In the genomic region with DNA sequence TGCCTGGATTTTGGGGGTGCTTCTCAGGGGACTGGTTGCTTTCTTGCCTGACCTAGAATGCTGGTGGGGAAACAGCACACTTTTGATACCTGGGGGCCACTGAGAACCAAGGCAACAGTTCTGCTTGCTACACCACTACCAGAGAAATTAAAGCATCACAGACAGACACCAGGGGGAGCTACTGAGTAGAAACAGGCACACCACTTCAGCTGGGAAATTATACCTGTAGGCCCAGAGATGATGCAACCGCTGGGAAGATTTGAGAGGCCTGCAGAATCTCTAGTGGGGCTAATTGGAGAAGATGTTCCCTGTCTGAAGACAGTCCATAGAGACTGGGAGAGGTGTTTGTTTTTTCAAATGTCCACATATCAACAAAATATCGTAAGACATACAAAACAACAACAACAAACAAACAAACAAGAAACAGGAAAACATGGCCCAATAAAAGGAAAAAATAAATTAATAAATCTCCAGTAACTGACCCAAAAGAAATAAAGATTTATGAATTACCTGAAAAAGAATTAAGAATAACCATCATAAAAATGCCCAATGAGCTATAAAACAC, we compare ENCODE assay signal across 8 cellular contexts.
DNase-seq lines count a peak whose midpoint lies in the region; ATAC-seq and TF ChIP-seq lines count a peak whose summit lies in the region.

No MANE protein-coding gene starts in this region.

- intact Hi-C loops in vagina (cut with DNase I) = no loop called here

- peak overlapping the region; percentile 19; the same call in 1 of the 2 replicates for H2AFZ ChIP-seq in MM.1S (ENCODE audit: low read length)

- no peak overlapping the region for H3K9ac ChIP-seq in MM.1S (ENCODE audit: low read length)

- H3K79me2 ChIP-seq in MM.1S (ENCODE audit: low read length) = no peaks in the 10 kb centered on the region

- WGBS in lung, 2 donors = 49 to 69% methylated on average over 2 of the region's 2 CpGs
- 63 to 93% methylated on average over 1 to 2 of the region's 2 CpGs for WGBS in tibial nerve, 2 donors

- no peak for TF ChIP-seq EP300 in tibial nerve (IDR thresholded peaks at IDR 0.05)

- TF ChIP-seq POLR2A in tibial nerve (IDR thresholded peaks at IDR 0.05) (no peak), vagina (IDR thresholded peaks at IDR 0.05) (no peak)

- no peak overlapping the region for H3K4me3 ChIP-seq in MM.1S (ENCODE audit: low read length)
- H3K4me3 ChIP-seq in lung = no peak overlapping the region
- no peak overlapping the region for H3K4me3 ChIP-seq in tibial nerve
- no peak overlapping the region for H3K4me3 ChIP-seq in vagina

- DNase-seq in Caki2 (ENCODE audit: low read depth) (peak; percentile 46), MM.1S (peak; percentile 72), SHP77 (lab: John Stamatoyannopoulos, UW) (peak; percentile 78 to 80), dermis blood vessel endothelial cell (peak; percentile 82), lung (ENCODE audit: low spot score) (peak; percentile 72), tibial nerve (ENCODE audit: low spot score in 2 of 2) (peak in 1 of 2 donors; percentile 57), vagina (ENCODE audit: extremely low spot score in 2 of 2) (no peak)

- H3K4me1 ChIP-seq in MM.1S (ENCODE audit: low read length) = no peaks in the 10 kb centered on the region
- peaks cover 0 to 2% of the 10 kb centered on the region in 2 donors for H3K4me1 ChIP-seq in lung (ENCODE audit: control insufficient read depth in 2 of 2, insufficient read depth in 2 of 2, low read length in 2 of 2)
- no peaks in the 10 kb centered on the region for H3K4me1 ChIP-seq in tibial nerve
- no peaks in the 10 kb centered on the region for H3K4me1 ChIP-seq in vagina

- TF ChIP-seq CTCF in MM.1S (IDR thresholded peaks at IDR 0.05; ENCODE audit: low read length) (peak; percentile 80), lung (IDR thresholded peaks at IDR 0.05; ENCODE audit: control extremely low read depth, extremely low read depth) (peak; percentile 43), tibial nerve (IDR thresholded peaks at IDR 0.05) (peak in 3 of 5 experiments; percentile 8 to 34 (median 13)), vagina (IDR thresholded peaks at IDR 0.05) (peak in 1 of 3 experiments; percentile 43)

- H3F3A ChIP-seq in MM.1S (ENCODE audit: insufficient read depth, low read length) = no peaks in the 10 kb centered on the region

- H3K27me3 ChIP-seq in MM.1S (replicated peaks; ENCODE audit: insufficient read depth, low read length) (no peaks in the 10 kb centered on the region), lung (ENCODE audit: control insufficient read depth, insufficient read depth) (no peaks in the 10 kb centered on the region), tibial nerve (no peaks in the 10 kb centered on the region), vagina (no peaks in the 10 kb centered on the region)

- H3K27ac ChIP-seq in MM.1S (ENCODE audit: low read length) = no peak overlapping the region
- H3K27ac ChIP-seq in lung (ENCODE audit: low read depth in 1 of 2, low read length in 1 of 2) = no peak overlapping the region
- no peak overlapping the region for H3K27ac ChIP-seq in tibial nerve
- no peak overlapping the region for H3K27ac ChIP-seq in vagina

- ATAC-seq in GM21367 (IDR thresholded peaks at IDR 0.05; ENCODE audit: unreplicated experiment) (peak; percentile 62), lung (ENCODE audit: insufficient read depth, low FRiP score) (no peak)

- no peaks in the 10 kb centered on the region for H3K9me2 ChIP-seq in MM.1S (replicated peaks; ENCODE audit: insufficient read depth, low read length)

- H4K20me1 ChIP-seq in MM.1S (ENCODE audit: insufficient read depth, low read length) = no peaks in the 10 kb centered on the region

- in situ Hi-C loops in Caki2 (cut with HindIII; ENCODE audit: low pct_unique_long_range_greater_than_20kb, low sequenced_read_pairs) = no loop called here

- H3K36me3 ChIP-seq in MM.1S (replicated peaks; ENCODE audit: insufficient read depth, low read length) (no peaks in the 10 kb centered on the region), lung (ENCODE audit: control insufficient read depth in 2 of 2, insufficient read depth in 2 of 2, low read length in 2 of 2) (no peaks in the 10 kb centered on the region), tibial nerve (no peaks in the 10 kb centered on the region), vagina (no peaks in the 10 kb centered on the region)

- H3K9me3 ChIP-seq in MM.1S (replicated peaks; ENCODE audit: insufficient read depth, low read length) = no peaks in the 10 kb centered on the region
- peaks cover 0 to 2% of the 10 kb centered on the region in 2 donors for H3K9me3 ChIP-seq in lung (ENCODE audit: control insufficient read depth in 2 of 2, insufficient read depth in 1 of 2, low read length in 1 of 2)
- H3K9me3 ChIP-seq in tibial nerve = peaks cover 0 to 5% (median 0%) of the 10 kb centered on the region in 4 donors
- no peaks in the 10 kb centered on the region for H3K9me3 ChIP-seq in vagina

- no peak overlapping the region for H3K4me2 ChIP-seq in MM.1S (ENCODE audit: low read depth, low read length)

Comparison
In these comparisons a context has a peak if more than half of its experiments do, and no peak if none do; other contexts are left out.
1. DNase-seq: peak in Caki2 (single experiment), MM.1S (single experiment), SHP77 (2 of 2), dermis blood vessel endothelial cell (single experiment) and lung (single experiment); none in vagina (0 of 2).